In genomic region chr6:18219611-18220010, GRCh38 we compare ENCODE assay signal across 1 cellular context.
TF ChIP-seq lines count a peak whose summit lies in the region.

No MANE protein-coding gene starts in this region.

TF ChIP-seq in SK-N-SH treated with all-trans-retinoic acid at 6 μM for 48 hours, 23 proteins besides CTCF, POLR2A, EP300 and RAD21 (continued from another document):
- TF ChIP-seq BACH2 (CRISPR knock-in tag; IDR thresholded peaks at IDR 0.05; ENCODE audit: borderline replicate concordance) (no peak), ZFP3 (CRISPR knock-in tag; IDR thresholded peaks at IDR 0.05) (no peak), ZFP30 (CRISPR knock-in tag; IDR thresholded peaks at IDR 0.05) (no peak), SNAI2 (CRISPR knock-in tag; IDR thresholded peaks at IDR 0.05) (no peak), CSDC2 (CRISPR knock-in tag; IDR thresholded peaks at IDR 0.05) (no peak), ARNTL (CRISPR knock-in tag; IDR thresholded peaks at IDR 0.05; ENCODE audit: borderline replicate concordance, low read depth) (no peak), RARB (CRISPR knock-in tag; IDR thresholded peaks at IDR 0.05) (no peak), ZNF70 (CRISPR knock-in tag; IDR thresholded peaks at IDR 0.05) (no peak), OSR1 (CRISPR knock-in tag; IDR thresholded peaks at IDR 0.05) (no peak)
- TF ChIP-seq, protein P1, sequence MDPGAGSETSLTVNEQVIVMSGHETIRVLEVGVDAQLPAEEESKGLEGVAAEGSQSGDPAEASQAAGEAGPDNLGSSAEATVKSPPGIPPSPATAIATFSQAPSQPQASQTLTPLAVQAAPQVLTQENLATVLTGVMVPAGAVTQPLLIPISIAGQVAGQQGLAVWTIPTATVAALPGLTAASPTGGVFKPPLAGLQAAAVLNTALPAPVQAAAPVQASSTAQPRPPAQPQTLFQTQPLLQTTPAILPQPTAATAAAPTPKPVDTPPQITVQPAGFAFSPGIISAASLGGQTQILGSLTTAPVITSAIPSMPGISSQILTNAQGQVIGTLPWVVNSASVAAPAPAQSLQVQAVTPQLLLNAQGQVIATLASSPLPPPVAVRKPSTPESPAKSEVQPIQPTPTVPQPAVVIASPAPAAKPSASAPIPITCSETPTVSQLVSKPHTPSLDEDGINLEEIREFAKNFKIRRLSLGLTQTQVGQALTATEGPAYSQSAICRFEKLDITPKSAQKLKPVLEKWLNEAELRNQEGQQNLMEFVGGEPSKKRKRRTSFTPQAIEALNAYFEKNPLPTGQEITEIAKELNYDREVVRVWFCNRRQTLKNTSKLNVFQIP (CRISPR knock-in tag; IDR thresholded peaks at IDR 0.05; ENCODE audit: borderline replicate concordance, low read depth): no peak
